ENCODE assay signal across 14 cellular contexts in the genomic region with DNA sequence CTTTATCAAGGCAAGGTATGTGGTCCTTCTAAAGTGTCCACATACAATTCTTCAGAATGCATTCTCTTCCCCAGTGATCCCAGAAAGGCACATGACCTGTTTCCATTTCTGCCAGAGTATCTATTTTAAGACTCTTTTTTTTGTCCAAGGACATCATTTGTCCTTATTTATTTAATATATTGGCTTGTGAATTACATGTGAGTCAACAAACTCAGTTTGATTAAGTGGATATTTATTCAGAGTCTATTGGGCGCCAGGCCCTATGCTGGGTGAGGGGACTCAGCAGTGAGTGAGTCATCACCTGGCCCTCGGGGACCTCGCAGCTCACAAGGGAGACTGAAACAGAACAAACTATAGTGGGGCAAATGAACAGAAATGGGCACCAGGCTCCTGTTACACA.
DNase-seq lines count a peak whose midpoint lies in the region; ATAC-seq, FAIRE-seq and TF ChIP-seq lines count a peak whose summit lies in the region.
"Had no signal": no experiment of that assay in that cellular context is flagged by ENCODE, and none has a peak within 500 bp of the region (broad histone marks: within the 10 kb centered on the region; RNA-seq: fewer than 3 reads in every experiment).

No MANE protein-coding gene starts in this region.

- H3K4me2 ChIP-seq in IMR-90 (ENCODE audit: low read depth, low read length): no peak overlapping the region

- no peak overlapping the region for H3K23ac ChIP-seq in IMR-90 (ENCODE audit: low read depth, low read length)

- H3K56ac ChIP-seq in IMR-90 (ENCODE audit: extremely low read depth, insufficient read depth, low read length): no peak overlapping the region

- TF ChIP-seq RAD21 in IMR-90 (IDR thresholded peaks at IDR 0.05; ENCODE audit: low read length): no peak

- H3K36me3 ChIP-seq in IMR-90 (ENCODE audit: control insufficient read depth, insufficient read depth, low read length) (peaks cover 4% of the 10 kb centered on the region), skeletal muscle tissue (ENCODE audit: control insufficient read depth in 3 of 3, insufficient read depth in 3 of 3, low read length in 3 of 3) (no peaks in the 10 kb centered on the region)
- H3K36me3 ChIP-seq: colonic mucosa had no signal

- H3K4me1 ChIP-seq in IMR-90 (ENCODE audit: control insufficient read depth, insufficient read depth, low read length): peaks cover 3% of the 10 kb centered on the region; the same call in 1 of the 2 replicates
- H3K4me1 ChIP-seq in skeletal muscle tissue (ENCODE audit: control insufficient read depth in 3 of 3, insufficient read depth in 3 of 3, low read length in 3 of 3): peaks cover 19 to 23% (median 21%) of the 10 kb centered on the region in 3 donors
- H3K4me1 ChIP-seq: colonic mucosa had no signal

- in situ Hi-C loops in IMR-90 (cut with MboI; ENCODE audit: low sequenced_read_pairs): no loop called here

- H3K9me1 ChIP-seq in IMR-90 (ENCODE audit: insufficient read depth, low read length): no peaks in the 10 kb centered on the region; the same call in 1 of the 2 replicates

- H3K18ac ChIP-seq in IMR-90 (ENCODE audit: low read depth, low read length): no peak overlapping the region

- H4K20me1 ChIP-seq in IMR-90 (ENCODE audit: insufficient read depth, low read length): no peaks in the 10 kb centered on the region

- no peak overlapping the region for H2AK5ac ChIP-seq in IMR-90 (ENCODE audit: low read depth, low read length)

- peak overlapping the region; percentile 11 for H3K27ac Mint-ChIP-seq in T-helper 17 cell
- H3K27ac Mint-ChIP-seq: activated T-helper 17 cell treated with anti-CD3 and anti-CD28 coated beads, Interleukin-2, amount 50 U/mL, for 72 hours had no signal

- H3K4me3 ChIP-seq in IMR-90 (ENCODE audit: insufficient read depth, low read depth, low read length) (no peak overlapping the region), skeletal muscle tissue (ENCODE audit: low read length in 3 of 3) (no peak overlapping the region)
- H3K4me3 ChIP-seq: colonic mucosa had no signal

- H3K79me1 ChIP-seq in IMR-90 (ENCODE audit: low read depth in 1 of 2, low read length in 2 of 2): no peaks in the 10 kb centered on the region

- CTCF ChIA-PET in IMR-90 (lab: Yijun Ruan, JAX): no interaction called here

- no peak overlapping the region for H2BK20ac ChIP-seq in IMR-90 (ENCODE audit: low read depth, low read length)

- no peak overlapping the region for H4K5ac ChIP-seq in IMR-90 (ENCODE audit: low read depth, low read length)

- FAIRE-seq in HTR-8/SVneo (lab: Jason Lieb, UNC): no peak
- FAIRE-seq: frontal cortex had no signal

- H2BK5ac ChIP-seq in IMR-90 (ENCODE audit: low read depth, low read length, poor library complexity, severe bottlenecking): no peak overlapping the region

- ATAC-seq in IMR-90 (ENCODE audit: low read depth) (peak; percentile 46; the same call in 1 of the 2 replicates), T-helper 17 cell (no peak), Right ventricle myocardium superior (ENCODE audit: poor library complexity) (peak; percentile 26), HG03139 (IDR thresholded peaks at IDR 0.05; ENCODE audit: unreplicated experiment) (no peak)
- ATAC-seq: activated T-helper 17 cell treated with anti-CD3 and anti-CD28 coated beads, Interleukin-2, amount 50 U/mL, for 72 hours had no signal

- TF ChIP-seq CTCF in IMR-90 (conservative IDR thresholded peaks at IDR 0.05; ENCODE audit: low read depth, low read length): no peak

- DNase-seq in IMR-90 (peak; percentile 57), T-helper 17 cell (no peak), Right ventricle myocardium superior (no peak), NOMO-1 (lab: John Stamatoyannopoulos, UW; ENCODE audit: unreplicated experiment in 2 of 2) (no peak), HTR-8/SVneo (ENCODE audit: insufficient read length, low spot score) (no peak)
- DNase-seq: activated CD4-positive, alpha-beta T cell treated with anti-CD3 and anti-CD28 coated beads for 48 hours; colonic mucosa; COR-L47; NCI-H82; SW 1271 had no signal

- peaks cover 2% of the 10 kb centered on the region; the same call in 1 of the 2 replicates for H3K9me3 ChIP-seq in IMR-90 (ENCODE audit: control insufficient read depth, insufficient read depth, low read length)
- H3K9me3 ChIP-seq in T-helper 17 cell (ENCODE audit: control insufficient read depth, low read length, poor library complexity, severe bottlenecking): no peaks in the 10 kb centered on the region
- no peaks in the 10 kb centered on the region for H3K9me3 ChIP-seq in skeletal muscle tissue (ENCODE audit: control insufficient read depth in 3 of 3, low read length in 3 of 3)
- H3K9me3 ChIP-seq: colonic mucosa had no signal

- H3K36me3 Mint-ChIP-seq in T-helper 17 cell (ENCODE audit: low read depth): peaks cover 3% of the 10 kb centered on the region

- no peak overlapping the region for H2AFZ ChIP-seq in IMR-90 (replicated peaks; ENCODE audit: low read length, poor library complexity)

- no peak overlapping the region for H3K4ac ChIP-seq in IMR-90 (ENCODE audit: low read depth, low read length)

- H2BK15ac ChIP-seq in IMR-90 (ENCODE audit: low read depth, low read length): no peak overlapping the region

- POLR2A ChIA-PET in IMR-90 (lab: Charles Lee; ENCODE audit: unreplicated experiment): no interaction called here

- dilution Hi-C loops in IMR-90 (cut with HindIII; ENCODE audit: low sequenced_read_pairs, unreplicated experiment): no loop called here

- intact Hi-C loops in IMR-90 (cut with micrococcal nuclease) (no loop called here), Right ventricle myocardium superior (cut with DNase I) (no loop called here)

- H3K14ac ChIP-seq in IMR-90 (replicated peaks; ENCODE audit: low read depth, low read length): no peak overlapping the region

- no peak overlapping the region for H3K4me3 Mint-ChIP-seq in T-helper 17 cell
- H3K4me3 Mint-ChIP-seq: activated T-helper 17 cell treated with anti-CD3 and anti-CD28 coated beads, Interleukin-2, amount 50 U/mL, for 72 hours had no signal

- H3K4me1 Mint-ChIP-seq in T-helper 17 cell: peaks cover 5% of the 10 kb centered on the region
- H3K4me1 Mint-ChIP-seq: activated T-helper 17 cell treated with anti-CD3 and anti-CD28 coated beads, Interleukin-2, amount 50 U/mL, for 72 hours had no signal

- H3K27me3 Mint-ChIP-seq in T-helper 17 cell: no peaks in the 10 kb centered on the region
- H3K27me3 Mint-ChIP-seq: activated T-helper 17 cell treated with anti-CD3 and anti-CD28 coated beads, Interleukin-2, amount 50 U/mL, for 72 hours had no signal

- H2BK120ac ChIP-seq in IMR-90 (ENCODE audit: low read depth, low read length): no peak overlapping the region

- no peaks in the 10 kb centered on the region for H3K27me3 ChIP-seq in IMR-90 (ENCODE audit: control insufficient read depth, insufficient read depth, low read length)
- H3K27me3 ChIP-seq in skeletal muscle tissue (ENCODE audit: control insufficient read depth in 3 of 3, insufficient read depth in 3 of 3, low read length in 3 of 3): no peaks in the 10 kb centered on the region
- H3K27me3 ChIP-seq: colonic mucosa had no signal

- H3K27ac ChIP-seq in IMR-90 (ENCODE audit: insufficient read depth, low read length) (no peak overlapping the region), skeletal muscle tissue (ENCODE audit: low read depth, low read length) (peak overlapping the region; percentile 34)
- H3K27ac ChIP-seq: colonic mucosa had no signal

- no TSS peak for BruUV-seq in IMR-90 (replicated peaks; lab: Mats Ljungman, UMichigan)

- no peak overlapping the region for H4K8ac ChIP-seq in IMR-90 (ENCODE audit: low read depth in 2 of 2, low read length in 2 of 2)

- WGBS in IMR-90 (ENCODE audit: extremely low coverage in 2 of 2, insufficient read length in 1 of 2), 2 experiments: no CpG with 5 or more reads among the region's 3 CpGs

- no peak overlapping the region for H2AK9ac ChIP-seq in IMR-90 (replicated peaks; ENCODE audit: low read depth, low read length, poor library complexity)

- TF ChIP-seq POLR2A in IMR-90 (IDR thresholded peaks at IDR 0.05; ENCODE audit: low read depth, low read length): no peak

- H4K91ac ChIP-seq in IMR-90 (ENCODE audit: insufficient read depth, low read depth, low read length): no peak overlapping the region

- H3K9ac ChIP-seq in IMR-90 (ENCODE audit: low read depth, low read length) (no peak overlapping the region), skeletal muscle tissue (ENCODE audit: low read depth in 1 of 3, low read length in 3 of 3) (no peak overlapping the region)

TF ChIP-seq in IMR-90, 13 proteins besides CTCF, POLR2A, EP300 and RAD21:
- TF ChIP-seq FOS (IDR thresholded peaks at IDR 0.05; ENCODE audit: low read depth, low read length) (peak; percentile 39; the same call in 1 of the 2 replicates), CEBPB (IDR thresholded peaks at IDR 0.05; ENCODE audit: low read depth, low read length) (no peak)

Comparison
In these comparisons a context has a peak if more than half of its experiments do, and no peak if none do; other contexts are left out.
1. ATAC-seq: peak in IMR-90 (single experiment) and Right ventricle myocardium superior (single experiment); none in T-helper 17 cell (single experiment) and HG03139 (single experiment).